In the genomic region with DNA sequence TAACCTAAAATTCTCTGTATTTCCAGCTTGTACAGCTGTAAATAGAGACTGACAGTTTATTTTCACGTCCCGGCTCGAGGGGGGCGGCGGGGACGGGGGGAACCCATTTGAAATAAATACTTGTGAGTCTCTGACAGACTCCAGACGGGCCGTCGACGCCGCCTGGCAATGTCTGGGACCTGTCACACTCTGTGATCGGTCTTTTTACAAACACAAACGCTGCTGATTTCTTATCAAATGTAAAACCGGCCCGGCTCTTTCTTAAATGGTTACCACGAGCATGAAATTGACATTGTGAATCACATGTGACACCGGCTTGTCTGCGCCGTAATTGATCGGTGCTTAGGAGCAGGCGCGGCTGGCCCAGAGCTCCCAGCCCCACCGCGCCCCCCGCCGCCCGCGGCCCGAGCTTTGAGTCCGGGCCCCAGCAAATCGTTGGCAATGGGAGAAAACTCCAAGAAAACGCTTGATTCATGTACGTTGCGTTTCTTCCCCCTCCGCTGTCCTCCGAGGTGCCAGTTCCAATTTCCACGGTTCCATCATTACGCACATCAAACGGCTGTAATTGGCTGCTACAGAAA, we compare ENCODE assay signal across 10 cellular contexts. TPM values are rescaled to one million over a fixed set of nuclear protein-coding genes. Genes with fewer than 3 reads are reported as not detected.
DNase-seq lines count a peak whose midpoint lies in the region; ATAC-seq, FAIRE-seq and TF ChIP-seq lines count a peak whose summit lies in the region.
"Had no signal": no experiment of that assay in that cellular context is flagged by ENCODE, and none has a peak within 500 bp of the region (broad histone marks: within the 10 kb centered on the region; RNA-seq: fewer than 3 reads in every experiment).

No MANE protein-coding gene starts in this region.

- H3K4me1 Mint-ChIP-seq in activated T-cell treated with anti-CD3 and anti-CD28 coated beads, Interleukin-2, amount 50 U/mL, for 24 hours (ENCODE audit: low read depth): peaks cover 12% of the 10 kb centered on the region

- no peak for TF ChIP-seq POLR2A in tibial nerve (IDR thresholded peaks at IDR 0.05)

- H3K4me3 ChIP-seq in bronchial epithelial cell (ENCODE audit: low read depth, low read length): peak overlapping the region; percentile 25
- peak overlapping the region; percentile 16 to 48 (median 28) for H3K4me3 ChIP-seq in tibial nerve

- TF ChIP-seq EP300 in tibial nerve (IDR thresholded peaks at IDR 0.05): no peak

- no peak for DNase-seq in activated T-cell treated with anti-CD3 and anti-CD28 coated beads, Interleukin-2, amount 50 U/mL, for 24 hours
- DNase-seq in activated T-cell treated with anti-CD3 and anti-CD28 coated beads for 4 hours (no peak), bronchial epithelial cell (ENCODE audit: low read depth) (no peak), left kidney (ENCODE audit: low read depth, low spot score) (peak; percentile 85), tibial nerve (ENCODE audit: low spot score in 2 of 2) (no peak), HUDEP-2 (lab: John Stamatoyannopoulos, UW; ENCODE audit: unreplicated experiment in 76 of 76) (no peak)
- no peak for DNase-seq in stimulated activated CD4-positive, alpha-beta T cell treated with anti-CD3 and anti-CD28 coated beads, Interleukin-12 subunit alpha, Interleukin-12 subunit beta, amount 100 ng/mL, for 4 hours

- H3K27me3 Mint-ChIP-seq in activated T-cell treated with anti-CD3 and anti-CD28 coated beads, Interleukin-2, amount 50 U/mL, for 24 hours: peaks cover 36% of the 10 kb centered on the region

- ATAC-seq in HG03565 (IDR thresholded peaks at IDR 0.05; ENCODE audit: unreplicated experiment): no peak

- H3K9me3 ChIP-seq in tibial nerve: no peaks in the 10 kb centered on the region

- no peaks in the 10 kb centered on the region for H3K36me3 ChIP-seq in bronchial epithelial cell (ENCODE audit: control insufficient read depth, insufficient read depth, low read length)
- H3K36me3 ChIP-seq in tibial nerve: no peaks in the 10 kb centered on the region

- FAIRE-seq in bronchial epithelial cell (lab: Jason Lieb, UNC): no peak

- peak overlapping the region; percentile 65 for H3K4me3 Mint-ChIP-seq in activated T-cell treated with anti-CD3 and anti-CD28 coated beads, Interleukin-2, amount 50 U/mL, for 24 hours

- H3K27ac Mint-ChIP-seq in activated T-cell treated with anti-CD3 and anti-CD28 coated beads, Interleukin-2, amount 50 U/mL, for 24 hours: no peak overlapping the region

- no peaks in the 10 kb centered on the region for H3K36me3 Mint-ChIP-seq in activated T-cell treated with anti-CD3 and anti-CD28 coated beads, Interleukin-2, amount 50 U/mL, for 24 hours (ENCODE audit: low read depth)

- no peaks in the 10 kb centered on the region for H3K9me3 Mint-ChIP-seq in activated T-cell treated with anti-CD3 and anti-CD28 coated beads, Interleukin-2, amount 50 U/mL, for 24 hours

- TF ChIP-seq CTCF in bronchial epithelial cell (IDR thresholded peaks at IDR 0.05; ENCODE audit: insufficient read depth, low read length, severe bottlenecking) (no peak), tibial nerve (IDR thresholded peaks at IDR 0.05) (no peak)

- H3K4me1 ChIP-seq in tibial nerve: peaks cover 0 to 20% (median 6%) of the 10 kb centered on the region in 4 donors

- H3K27me3 ChIP-seq in bronchial epithelial cell (ENCODE audit: control insufficient read depth, insufficient read depth, low read length) (no peaks in the 10 kb centered on the region), tibial nerve (peaks cover 0 to 75% of the 10 kb centered on the region in 2 donors)

- no peak overlapping the region for H3K27ac ChIP-seq in tibial nerve

- WGBS in tibial nerve, 2 donors: 14 to 18% methylated on average over 34 to 39 of the region's 39 CpGs

RNA-seq across cellular contexts. Expression of gene UNCX, which starts 57.1 kb away (rescaled TPM):
- total RNA-seq in bronchial epithelial cell (not detected in 2 replicates), tibial nerve (not detected)
- total RNA-seq: Daoy, H4 had no signal
